Comparison of ENCODE assay signal across 18 cellular contexts in genomic region chr10:23448323-23448722, GRCh38. TPM values are rescaled to one million over a fixed set of nuclear protein-coding genes. Genes with fewer than 3 reads are reported as not detected.
A peak's percentile ranks its signal among the peaks of the same experiment; 100 is the strongest.
DNase-seq lines count a peak whose midpoint lies in the region; ATAC-seq and TF ChIP-seq lines count a peak whose summit lies in the region.
"Had no signal": no experiment of that assay in that cellular context is flagged by ENCODE, and none has a peak within 500 bp of the region (broad histone marks: within the 10 kb centered on the region; RNA-seq: fewer than 3 reads in every experiment).

No MANE protein-coding gene starts in this region.

- no peak overlapping the region for H3K4me3 ChIP-seq in gastrocnemius medialis
- H3K4me3 ChIP-seq: GM12878, MG63, neural progenitor cell, right atrium auricular region had no signal

- intact Hi-C loops in activated T-helper 2 cell treated with anti-CD3 and anti-CD28 coated beads, Interferon-gamma antibody, Interleukin-2, Interleukin-4, amounts not matched to agents 10 μg/mL and 5 μg/mL and 100 μg/mL, durations not matched to agents 14 hours and 24 hours and 36 hours (cut with micrococcal nuclease): loop anchor here (2.0 to 10.0 kb wide), 6 partner anchors 54 to 352 kb away; no protein-coding TSS in a partner anchor
- intact Hi-C loops in gastrocnemius medialis (cut with DNase I; ENCODE audit: low total_unique reads): no loop called here

- no peak overlapping the region for H3K4me3 Mint-ChIP-seq in activated T-cell treated with anti-CD3 and anti-CD28 coated beads, Interleukin-2, amount 50 U/mL, for 24 hours
- no peak overlapping the region for H3K4me3 Mint-ChIP-seq in activated T-helper 2 cell treated with anti-CD3 and anti-CD28 coated beads, Interferon-gamma antibody, Interleukin-2, Interleukin-4, amounts not matched to agents 10 μg/mL and 5 μg/mL and 100 μg/mL, durations not matched to agents 14 hours and 24 hours and 36 hours (ENCODE audit: low read depth)
- H3K4me3 Mint-ChIP-seq: activated T-cell treated with anti-CD3 and anti-CD28 coated beads, Interleukin-2, amount 50 U/mL, for 4 hours; endodermal cell; neural progenitor cell had no signal

- peaks cover 23% of the 10 kb centered on the region for H3K36me3 Mint-ChIP-seq in activated T-cell treated with anti-CD3 and anti-CD28 coated beads, Interleukin-2, amount 50 U/mL, for 24 hours (ENCODE audit: low read depth)
- peaks cover 18% of the 10 kb centered on the region for H3K36me3 Mint-ChIP-seq in activated T-helper 2 cell treated with anti-CD3 and anti-CD28 coated beads, Interferon-gamma antibody, Interleukin-2, Interleukin-4, amounts not matched to agents 10 μg/mL and 5 μg/mL and 100 μg/mL, durations not matched to agents 14 hours and 24 hours and 36 hours (ENCODE audit: low read depth)

- in situ Hi-C loops in gastrocnemius medialis (cut with MboI; ENCODE audit: low sequenced_read_pairs in 4 of 4): loop anchor here in 1 of 4 donors (25.0 kb wide), 1 partner anchor 1136 kb away; the partner anchor contains the start of genes BMI1 and COMMD3

- TF ChIP-seq POLR2A in gastrocnemius medialis (IDR thresholded peaks at IDR 0.05): no peak

- H3K27ac Mint-ChIP-seq in activated T-cell treated with anti-CD3 and anti-CD28 coated beads, Interleukin-2, amount 50 U/mL, for 24 hours: peak overlapping the region; percentile 90
- H3K27ac Mint-ChIP-seq in activated T-helper 2 cell treated with anti-CD3 and anti-CD28 coated beads, Interferon-gamma antibody, Interleukin-2, Interleukin-4, amounts not matched to agents 10 μg/mL and 5 μg/mL and 100 μg/mL, durations not matched to agents 14 hours and 24 hours and 36 hours: peak overlapping the region; percentile 31
- H3K27ac Mint-ChIP-seq: endodermal cell, neural progenitor cell had no signal

- H3K27me3 ChIP-seq in gastrocnemius medialis: no peaks in the 10 kb centered on the region
- H3K27me3 ChIP-seq: MG63, neural progenitor cell, right atrium auricular region had no signal

- no peaks in the 10 kb centered on the region for H3K9me3 Mint-ChIP-seq in activated T-cell treated with anti-CD3 and anti-CD28 coated beads, Interleukin-2, amount 50 U/mL, for 24 hours
- no peaks in the 10 kb centered on the region for H3K9me3 Mint-ChIP-seq in activated T-helper 2 cell treated with anti-CD3 and anti-CD28 coated beads, Interferon-gamma antibody, Interleukin-2, Interleukin-4, amounts not matched to agents 10 μg/mL and 5 μg/mL and 100 μg/mL, durations not matched to agents 14 hours and 24 hours and 36 hours
- H3K9me3 Mint-ChIP-seq: activated T-cell treated with anti-CD3 and anti-CD28 coated beads, Interleukin-2, amount 50 U/mL, for 4 hours; endodermal cell; neural progenitor cell had no signal

- H3K27me3 Mint-ChIP-seq in activated T-cell treated with anti-CD3 and anti-CD28 coated beads, Interleukin-2, amount 50 U/mL, for 24 hours: no peaks in the 10 kb centered on the region
- no peaks in the 10 kb centered on the region for H3K27me3 Mint-ChIP-seq in activated T-helper 2 cell treated with anti-CD3 and anti-CD28 coated beads, Interferon-gamma antibody, Interleukin-2, Interleukin-4, amounts not matched to agents 10 μg/mL and 5 μg/mL and 100 μg/mL, durations not matched to agents 14 hours and 24 hours and 36 hours (ENCODE audit: low read depth)

- H3K36me3 ChIP-seq in gastrocnemius medialis: peaks cover 0 to 13% of the 10 kb centered on the region in 2 donors
- H3K36me3 ChIP-seq: MG63, neural progenitor cell had no signal

- no peak for TF ChIP-seq CTCF in gastrocnemius medialis (IDR thresholded peaks at IDR 0.05 in 4 of 5, conservative IDR thresholded peaks at IDR 0.05 in 1 of 5)

- peaks cover 42% of the 10 kb centered on the region for H3K4me1 Mint-ChIP-seq in activated T-cell treated with anti-CD3 and anti-CD28 coated beads, Interleukin-2, amount 50 U/mL, for 24 hours (ENCODE audit: low read depth)
- peaks cover 34% of the 10 kb centered on the region for H3K4me1 Mint-ChIP-seq in activated T-helper 2 cell treated with anti-CD3 and anti-CD28 coated beads, Interferon-gamma antibody, Interleukin-2, Interleukin-4, amounts not matched to agents 10 μg/mL and 5 μg/mL and 100 μg/mL, durations not matched to agents 14 hours and 24 hours and 36 hours (ENCODE audit: low read depth)
- H3K4me1 Mint-ChIP-seq: endodermal cell had no signal

- H3K9me3 ChIP-seq in gastrocnemius medialis: no peaks in the 10 kb centered on the region
- H3K9me3 ChIP-seq: MG63, right atrium auricular region had no signal

- peak overlapping the region in 3 of 4 donors; percentile 6 to 91 (median 52) for H3K27ac ChIP-seq in gastrocnemius medialis
- H3K27ac ChIP-seq: neural progenitor cell, right atrium auricular region had no signal

- peaks cover 18 to 36% of the 10 kb centered on the region in 2 donors for H3K4me1 ChIP-seq in gastrocnemius medialis
- H3K4me1 ChIP-seq: neural progenitor cell had no signal

- DNase-seq in activated T-cell treated with anti-CD3 and anti-CD28 coated beads, Interleukin-2, amount 50 U/mL, for 24 hours: no peak
- DNase-seq in activated T-cell treated with anti-CD3 and anti-CD28 coated beads, Interleukin-2, amount 50 U/mL, for 1 hour: no peak
- DNase-seq in activated T-helper 2 cell treated with anti-CD3 and anti-CD28 coated beads, Interferon-gamma antibody, Interleukin-2, Interleukin-4, amounts not matched to agents 10 μg/mL and 5 μg/mL and 100 μg/mL, durations not matched to agents 14 hours and 24 hours and 36 hours (ENCODE audit: low spot score): no peak
- DNase-seq in gastrocnemius medialis (no peak), iPS-NIHi11 (ENCODE audit: low spot score) (no peak)
- DNase-seq: activated T-cell treated with anti-CD3 and anti-CD28 coated beads, Interleukin-2, amount 50 U/mL, for 4 hours; endodermal cell; islet precursor cell; MG63; NCI-H1694 treated with DMSO at 0.1 percent for 48 hours; NCI-H345 had no signal

- peak; percentile 5 for ATAC-seq in HG02884 (IDR thresholded peaks at IDR 0.05; ENCODE audit: unreplicated experiment)
- no peak for ATAC-seq in gastrocnemius medialis
- ATAC-seq in HG03442 (IDR thresholded peaks at IDR 0.05; ENCODE audit: unreplicated experiment): no peak
- no peak for ATAC-seq in HG03135 (IDR thresholded peaks at IDR 0.05; ENCODE audit: unreplicated experiment)
- ATAC-seq: Right ventricle myocardium inferior had no signal

RNA-seq across cellular contexts. Expression of gene OTUD1, which starts 9.4 kb away (rescaled TPM):
- 9.7 and 10.2 TPM in 2 replicates for total RNA-seq in activated T-helper 2 cell treated with anti-CD3 and anti-CD28 coated beads, Interferon-gamma antibody, Interleukin-2, Interleukin-4, amounts not matched to agents 10 μg/mL and 5 μg/mL and 100 μg/mL, durations not matched to agents 14 hours and 24 hours and 36 hours
- total RNA-seq in gastrocnemius medialis: 10 to 100 TPM in 1 of 4 donors, 1 to 10 TPM in 3; 5.3 to 16.9 (median 7.7) TPM
